Comparison of ENCODE assay signal across 8 cellular contexts in the genomic region with DNA sequence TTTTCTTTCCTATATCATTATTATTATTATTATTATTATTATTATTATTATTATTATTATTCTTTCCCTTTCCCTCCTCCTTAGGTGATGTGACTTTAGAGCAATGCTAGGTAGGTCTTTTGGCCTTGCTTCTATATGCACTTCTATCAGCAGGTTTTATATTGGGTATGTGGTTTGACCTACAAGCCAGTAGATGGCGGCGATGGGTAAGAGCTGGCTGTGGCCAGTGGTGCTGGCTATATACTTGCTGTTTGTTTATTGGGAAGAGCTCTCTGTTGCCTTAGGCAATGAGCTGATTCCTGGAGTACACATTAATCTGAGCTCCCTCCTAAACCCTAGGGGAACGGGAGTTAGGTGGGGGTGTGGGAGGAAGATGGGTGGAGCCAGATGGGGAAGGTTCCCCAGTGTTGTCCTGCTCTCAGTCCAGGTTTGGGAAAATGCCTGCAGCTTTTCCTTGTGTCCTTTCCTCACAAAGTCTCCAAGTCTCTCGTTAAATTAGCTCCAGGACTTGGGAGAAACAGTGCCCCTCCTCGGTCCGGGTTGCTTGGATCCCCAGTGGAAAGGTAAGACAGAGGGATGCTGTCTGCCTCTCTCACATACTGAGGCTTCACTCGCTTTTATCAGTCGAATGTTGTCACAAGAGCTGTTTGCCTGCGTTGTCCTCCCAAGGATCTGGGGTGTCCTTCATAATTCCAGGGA.
DNase-seq lines count a peak whose midpoint lies in the region; ATAC-seq, FAIRE-seq and TF ChIP-seq lines count a peak whose summit lies in the region.
"Not testable (repeated sequence)": the region's sequence is repeated elsewhere in the genome, so short reads cannot be mapped to it uniquely, and the experiment has no call there.

No MANE protein-coding gene starts in this region.

- TF ChIP-seq POLR2A in right lobe of liver (IDR thresholded peaks at IDR 0.05) = not testable (repeated sequence)

- WGBS in right lobe of liver (ENCODE audit: insufficient coverage, low coverage, low lambda C conversion rate, missing lambda C conversion rate) = 11% methylated on average over 3 of the region's 9 CpGs

- DNase-seq in DMS53 (lab: John Stamatoyannopoulos, UW) (peak; percentile 67), NCI-H460 (ENCODE audit: extremely low read depth, low read depth) (peak; percentile 49), right lobe of liver (peak; percentile 24 to 63 (median 53))
- peak; percentile 25 for DNase-seq in activated CD4-positive, alpha-beta T cell treated with anti-CD3 and anti-CD28 coated beads for 48 hours
- peak; percentile 3 for DNase-seq in stimulated activated CD4-positive, alpha-beta T cell treated with anti-CD3 and anti-CD28 coated beads, Interleukin-4, amount 100 ng/mL, for 24 hours

- peak; percentile 92 for FAIRE-seq in endometrium (lab: Jason Lieb, UNC)

- not testable (repeated sequence) for H3K4me3 ChIP-seq in right lobe of liver

- not testable (repeated sequence) for H3K9me3 ChIP-seq in right lobe of liver

- ATAC-seq in GM21390 (IDR thresholded peaks at IDR 0.05; ENCODE audit: unreplicated experiment) = peak; percentile 69
- peak; percentile 65 for ATAC-seq in HG03469 (IDR thresholded peaks at IDR 0.05; ENCODE audit: unreplicated experiment)
- peak; percentile 93 to 99 (median 98) for ATAC-seq in right lobe of liver

- not testable (repeated sequence) for H3K27ac ChIP-seq in right lobe of liver

- not testable (repeated sequence) for H3K36me3 ChIP-seq in right lobe of liver

- TF ChIP-seq CTCF in right lobe of liver (IDR thresholded peaks at IDR 0.05) = peak; percentile 33 to 44 (median 41)

- H3K27me3 ChIP-seq in right lobe of liver = not testable (repeated sequence)

- H3K4me1 ChIP-seq in right lobe of liver = not testable (repeated sequence)

- intact Hi-C loops in right lobe of liver (cut with DNase I) = not testable (repeated sequence)

Comparison
In these comparisons a context has a peak if more than half of its experiments do, and no peak if none do; other contexts are left out.
1. DNase-seq: peak in every context shown above with its lines; median percentile 67 in DMS53; 53 in right lobe of liver; 49 in NCI-H460; 25 in activated CD4-positive, alpha-beta T cell treated with anti-CD3 and anti-CD28 coated beads for 48 hours; 3 in stimulated activated CD4-positive, alpha-beta T cell treated with anti-CD3 and anti-CD28 coated beads, Interleukin-4, amount 100 ng/mL, for 24 hours.